Comparison of ENCODE assay signal across 1 cellular context in the genomic region with DNA sequence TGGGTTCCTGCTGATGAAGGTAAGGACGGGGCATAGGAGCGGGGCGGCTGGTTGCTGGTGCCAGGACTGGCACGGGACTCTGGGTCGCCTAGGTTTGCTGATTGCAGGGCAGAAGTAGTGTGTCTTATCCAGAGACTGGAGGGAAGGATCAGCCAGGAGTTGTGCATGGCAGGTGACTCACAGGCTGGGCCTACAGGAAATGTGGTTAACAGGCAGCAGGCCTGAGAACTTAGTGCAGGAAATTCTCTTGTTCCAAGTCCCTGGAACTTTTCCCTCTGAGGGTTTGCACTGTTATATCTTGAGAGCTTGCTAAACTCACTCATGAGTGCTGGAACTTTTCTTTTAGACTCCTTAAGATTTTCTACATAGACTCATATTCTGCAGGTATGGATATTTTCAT.
TF ChIP-seq lines count a peak whose summit lies in the region.

No MANE protein-coding gene starts in this region.

TF ChIP-seq in HepG2, 621 proteins besides CTCF, POLR2A, EP300 and RAD21 (continued from another document):
- TF ChIP-seq ZNF264 (CRISPR knock-in tag; IDR thresholded peaks at IDR 0.05) = no peak
- TF ChIP-seq PTBP1 (IDR thresholded peaks at IDR 0.05; ENCODE audit: low read depth, low read length, poor library complexity, severe bottlenecking) = no peak
